Comparison of ENCODE assay signal across 9 cellular contexts in genomic region chr14:90677484-90678045, GRCh38.
A peak's percentile ranks its signal among the peaks of the same experiment; 100 is the strongest.
DNase-seq lines count a peak whose midpoint lies in the region; ATAC-seq and TF ChIP-seq lines count a peak whose summit lies in the region.
"Had no signal": no experiment of that assay in that cellular context is flagged by ENCODE, and none has a peak within 500 bp of the region (broad histone marks: within the 10 kb centered on the region; RNA-seq: fewer than 3 reads in every experiment).

No MANE protein-coding gene starts in this region.

- H3K4me1 ChIP-seq in GM23248 (ENCODE audit: insufficient read depth) (peaks cover 41% of the 10 kb centered on the region), SJSA1 (replicated peaks) (peaks cover 47% of the 10 kb centered on the region)

- no peaks in the 10 kb centered on the region for H3K36me3 ChIP-seq in GM23248 (ENCODE audit: low read depth)
- H3K36me3 ChIP-seq in SJSA1 = no peaks in the 10 kb centered on the region; the same call in 1 of the 2 replicates

- H4K20me1 ChIP-seq in GM23248 (ENCODE audit: insufficient read depth) = no peaks in the 10 kb centered on the region

- H3K79me2 ChIP-seq in GM23248 (ENCODE audit: insufficient read depth) = no peaks in the 10 kb centered on the region

- H3K9me3 Mint-ChIP-seq in Calu3 (ENCODE audit: low read depth, unreplicated experiment) = no peaks in the 10 kb centered on the region

- intact Hi-C loops in dorsolateral prefrontal cortex (cut with DNase I) (no loop called here), Calu3 (cut with micrococcal nuclease; ENCODE audit: unreplicated experiment) (no loop called here)

- H3F3A ChIP-seq in GM23248 (ENCODE audit: insufficient read depth) = peaks cover 34% of the 10 kb centered on the region

- H3K9me3 ChIP-seq in GM23248 (ENCODE audit: low read depth) (no peaks in the 10 kb centered on the region), SJSA1 (replicated peaks) (no peaks in the 10 kb centered on the region)

- DNase-seq in GM23248 (peak; percentile 77), SJSA1 (ENCODE audit: low read depth in 1 of 2, low spot score in 2 of 2) (peak in 1 of 2 experiments; percentile 68), dorsolateral prefrontal cortex (no peak), renal cortical epithelial cell (ENCODE audit: low read depth) (peak; percentile 46), Calu3 (no peak)
- DNase-seq in NK-92 treated with Interleukin-12 subunit alpha and Interleukin-12 subunit beta, amount 100 ng/mL, for 24 hours (lab: John Stamatoyannopoulos, UW) = no peak
- DNase-seq: NCI-H524 had no signal

- H3K4me1 Mint-ChIP-seq in Calu3 (ENCODE audit: low read depth, unreplicated experiment) = no peaks in the 10 kb centered on the region

- ATAC-seq in HG03521 (IDR thresholded peaks at IDR 0.05; ENCODE audit: unreplicated experiment) (no peak), GM19328 (IDR thresholded peaks at IDR 0.05; ENCODE audit: unreplicated experiment) (no peak)

- peak overlapping the region; percentile 69 for H3K27ac ChIP-seq in GM23248
- H3K27ac ChIP-seq in SJSA1 = peak overlapping the region; percentile 36
- H3K27ac ChIP-seq in dorsolateral prefrontal cortex = peak overlapping the region in 42 of 59 donors; percentile 0 to 92 (median 60)

- no peak overlapping the region for H3K4me3 ChIP-seq in GM23248
- H3K4me3 ChIP-seq in SJSA1 = no peak overlapping the region
- no peak overlapping the region for H3K4me3 ChIP-seq in dorsolateral prefrontal cortex

- no peaks in the 10 kb centered on the region for H3K27me3 Mint-ChIP-seq in Calu3 (ENCODE audit: unreplicated experiment)

- TF ChIP-seq CTCF in dorsolateral prefrontal cortex (IDR thresholded peaks at IDR 0.05 in 54 of 56, conservative IDR thresholded peaks at IDR 0.05 in 2 of 56; ENCODE audit: low read depth in 1 of 56, partially characterized antibody in 56 of 56) (no peak), Calu3 (IDR thresholded peaks at IDR 0.05; ENCODE audit: unreplicated experiment) (no peak)

- in situ Hi-C loops in GM23248 (cut with MboI) = no loop called here

- WGBS in GM23248 (ENCODE audit: low coverage in 1 of 2, low lambda C conversion rate in 2 of 2, missing lambda C conversion rate in 2 of 2), 2 experiments = 61 to 66% methylated on average over 5 of the region's 5 CpGs

- CTCF ChIA-PET in Calu3 (lab: Charles Lee) = no interaction called here

- H3K9me2 ChIP-seq in GM23248 (ENCODE audit: insufficient read depth) = no peaks in the 10 kb centered on the region

- no peak overlapping the region for H3K27ac Mint-ChIP-seq in Calu3 (ENCODE audit: unreplicated experiment)

- no peak overlapping the region for H3K4me3 Mint-ChIP-seq in Calu3 (ENCODE audit: low read depth, unreplicated experiment)

- H3K27me3 ChIP-seq in GM23248 (replicated peaks; ENCODE audit: insufficient read depth) = no peaks in the 10 kb centered on the region
- H3K27me3 ChIP-seq in SJSA1 (replicated peaks) = no peaks in the 10 kb centered on the region
- no peaks in the 10 kb centered on the region for H3K27me3 ChIP-seq in dorsolateral prefrontal cortex

- peak overlapping the region; percentile 42 for H3K9ac ChIP-seq in GM23248

- no TSS peak for BruUV-seq in Calu3 (replicated peaks; lab: Mats Ljungman, UMichigan)

- H3K4me2 ChIP-seq in GM23248 (ENCODE audit: unreplicated experiment) = peak overlapping the region; percentile 67

- no peaks in the 10 kb centered on the region for H3K36me3 Mint-ChIP-seq in Calu3 (ENCODE audit: insufficient read depth, unreplicated experiment)

- no peak overlapping the region for H2AFZ ChIP-seq in GM23248

Comparison
In these comparisons a context has a peak if more than half of its experiments do, and no peak if none do; other contexts are left out.
1. DNase-seq: peak in GM23248 (single experiment) and renal cortical epithelial cell (single experiment); none in dorsolateral prefrontal cortex (0 of 10), NK-92 treated with Interleukin-12 subunit alpha and Interleukin-12 subunit beta, amount 100 ng/mL, for 24 hours (single experiment) and Calu3 (single experiment).
2. Peak in every context shown above with its lines, with median percentiles within 50 percentile points of each other: H3K27ac ChIP-seq.